Comparison of ENCODE assay signal across 8 cellular contexts in genomic region chr22:26756675-26757293, GRCh38.
DNase-seq lines count a peak whose midpoint lies in the region; ATAC-seq and TF ChIP-seq lines count a peak whose summit lies in the region.

No MANE protein-coding gene starts in this region.

- ATAC-seq in left ventricle myocardium superior (peak; percentile 90), GM19324 (IDR thresholded peaks at IDR 0.05; ENCODE audit: low FRiP score, unreplicated experiment) (no peak), HG03095 (IDR thresholded peaks at IDR 0.05; ENCODE audit: unreplicated experiment) (no peak)

- peak; percentile 41 for DNase-seq in NCI-H2196 (lab: John Stamatoyannopoulos, UW; ENCODE audit: unreplicated experiment)
- no peak for DNase-seq in NCI-H2196 treated with DMSO at 0.1 percent for 48 hours (lab: John Stamatoyannopoulos, UW; ENCODE audit: unreplicated experiment)
- peak; percentile 45 for DNase-seq in activated naive CD8-positive, alpha-beta T cell treated with anti-CD3 and anti-CD28 coated beads, Interleukin-2, amount 50 U/mL, for 16 hours (ENCODE audit: low read depth, low spot score)
- DNase-seq in left ventricle myocardium superior = peak; percentile 83
- DNase-seq in putamen (ENCODE audit: low spot score) = peak; percentile 42

- intact Hi-C loops in left ventricle myocardium superior (cut with micrococcal nuclease) = loop anchor here (10.0 kb wide), 1 partner anchor 658 kb away; no protein-coding TSS in a partner anchor

TF ChIP-seq in PFSK-1, 5 proteins besides CTCF, POLR2A, EP300 and RAD21:
- TF ChIP-seq REST (IDR thresholded peaks at IDR 0.05; ENCODE audit: insufficient read depth in 1 of 2, low read depth in 2 of 2, low read length in 2 of 2) (no peak), FOXP2 (optimal IDR thresholded peaks at IDR 0.05; ENCODE audit: borderline replicate concordance, extremely low read depth, extremely low read length, insufficient read depth) (peak; percentile 85), SIN3A (IDR thresholded peaks at IDR 0.05; ENCODE audit: borderline replicate concordance, insufficient read depth, low read length) (no peak), POLR2AphosphoS5 (IDR thresholded peaks at IDR 0.05; ENCODE audit: low read depth, low read length) (no peak), TAF1 (IDR thresholded peaks at IDR 0.05; ENCODE audit: borderline replicate concordance, insufficient read depth, low read length) (no peak)
TF ChIP-seq in PFSK-1: peak in this region for 1.
